In genomic region chr7:138891446-138891810, GRCh38 we compare ENCODE assay signal across 16 cellular contexts.
A peak's percentile ranks its signal among the peaks of the same experiment; 100 is the strongest.
DNase-seq lines count a peak whose midpoint lies in the region; ATAC-seq and TF ChIP-seq lines count a peak whose summit lies in the region.
"Had no signal": no experiment of that assay in that cellular context is flagged by ENCODE, and none has a peak within 500 bp of the region (broad histone marks: within the 10 kb centered on the region; RNA-seq: fewer than 3 reads in every experiment).

No MANE protein-coding gene starts in this region.

- POLR2A ChIA-PET in WTC11 (lab: Charles Lee): no interaction called here

- H3K4me1 Mint-ChIP-seq in WTC11 (peaks cover 12% of the 10 kb centered on the region), mesothelial cell of epicardium (peaks cover 47% of the 10 kb centered on the region)
- H3K4me1 Mint-ChIP-seq in activated naive CD4-positive, alpha-beta T cell treated with anti-CD3 and anti-CD28 coated beads, Interleukin-2, amount 10 ng/mL, durations not matched to agents 7 days and 5 days: peaks cover 19% of the 10 kb centered on the region
- peaks cover 13% of the 10 kb centered on the region for H3K4me1 Mint-ChIP-seq in activated T-helper 1 cell treated with anti-CD3 and anti-CD28 coated beads, Interleukin-12 subunit alpha, Interleukin-12 subunit beta, Interleukin-2, Interleukin-4 antibody, amounts not matched to agents 30 ng/mL and 10 ng/mL and 1 ng/mL, durations not matched to agents 14 hours and 24 hours and 36 hours (ENCODE audit: low read depth)

- H3K4me3 Mint-ChIP-seq in WTC11: no peak overlapping the region
- H3K4me3 Mint-ChIP-seq in mesothelial cell of epicardium: peak overlapping the region; percentile 18
- no peak overlapping the region for H3K4me3 Mint-ChIP-seq in activated naive CD4-positive, alpha-beta T cell treated with anti-CD3 and anti-CD28 coated beads, Interleukin-2, amount 10 ng/mL, durations not matched to agents 7 days and 5 days
- no peak overlapping the region for H3K4me3 Mint-ChIP-seq in activated T-helper 1 cell treated with anti-CD3 and anti-CD28 coated beads, Interleukin-12 subunit alpha, Interleukin-12 subunit beta, Interleukin-2, Interleukin-4 antibody, amounts not matched to agents 30 ng/mL and 10 ng/mL and 1 ng/mL, durations not matched to agents 14 hours and 24 hours and 36 hours
- H3K4me3 Mint-ChIP-seq: activated naive CD8-positive, alpha-beta T cell treated with anti-CD3 and anti-CD28 coated beads, Interleukin-2, amount 50 U/mL, for 24 hours; CD8-positive, alpha-beta memory T cell had no signal

- no peaks in the 10 kb centered on the region for H3K9me3 Mint-ChIP-seq in WTC11
- no peaks in the 10 kb centered on the region for H3K9me3 Mint-ChIP-seq in mesothelial cell of epicardium
- H3K9me3 Mint-ChIP-seq in activated naive CD4-positive, alpha-beta T cell treated with anti-CD3 and anti-CD28 coated beads, Interleukin-2, amount 10 ng/mL, durations not matched to agents 7 days and 5 days: no peaks in the 10 kb centered on the region
- H3K9me3 Mint-ChIP-seq in activated T-helper 1 cell treated with anti-CD3 and anti-CD28 coated beads, Interleukin-12 subunit alpha, Interleukin-12 subunit beta, Interleukin-2, Interleukin-4 antibody, amounts not matched to agents 30 ng/mL and 10 ng/mL and 1 ng/mL, durations not matched to agents 14 hours and 24 hours and 36 hours: no peaks in the 10 kb centered on the region
- H3K9me3 Mint-ChIP-seq: activated naive CD8-positive, alpha-beta T cell treated with anti-CD3 and anti-CD28 coated beads, Interleukin-2, amount 50 U/mL, for 24 hours; CD8-positive, alpha-beta memory T cell had no signal

- H3K27ac Mint-ChIP-seq in WTC11 (0 out of 2 replicates have a peak overlapping the region, but pooled peaks have one; percentile 17), mesothelial cell of epicardium (peak overlapping the region; percentile 87)
- H3K27ac Mint-ChIP-seq in activated naive CD4-positive, alpha-beta T cell treated with anti-CD3 and anti-CD28 coated beads, Interleukin-2, amount 10 ng/mL, durations not matched to agents 7 days and 5 days: no peak overlapping the region
- no peak overlapping the region for H3K27ac Mint-ChIP-seq in activated T-helper 1 cell treated with anti-CD3 and anti-CD28 coated beads, Interleukin-12 subunit alpha, Interleukin-12 subunit beta, Interleukin-2, Interleukin-4 antibody, amounts not matched to agents 30 ng/mL and 10 ng/mL and 1 ng/mL, durations not matched to agents 14 hours and 24 hours and 36 hours
- H3K27ac Mint-ChIP-seq: activated naive CD8-positive, alpha-beta T cell treated with anti-CD3 and anti-CD28 coated beads, Interleukin-2, amount 50 U/mL, for 24 hours had no signal

- H3K27me3 Mint-ChIP-seq in WTC11 (ENCODE audit: low read depth) (no peaks in the 10 kb centered on the region), mesothelial cell of epicardium (ENCODE audit: low read depth) (no peaks in the 10 kb centered on the region)
- peaks cover 20% of the 10 kb centered on the region for H3K27me3 Mint-ChIP-seq in activated naive CD4-positive, alpha-beta T cell treated with anti-CD3 and anti-CD28 coated beads, Interleukin-2, amount 10 ng/mL, durations not matched to agents 7 days and 5 days
- H3K27me3 Mint-ChIP-seq in activated T-helper 1 cell treated with anti-CD3 and anti-CD28 coated beads, Interleukin-12 subunit alpha, Interleukin-12 subunit beta, Interleukin-2, Interleukin-4 antibody, amounts not matched to agents 30 ng/mL and 10 ng/mL and 1 ng/mL, durations not matched to agents 14 hours and 24 hours and 36 hours (ENCODE audit: insufficient read depth): peaks cover 15% of the 10 kb centered on the region
- H3K27me3 Mint-ChIP-seq: activated naive CD8-positive, alpha-beta T cell treated with anti-CD3 and anti-CD28 coated beads, Interleukin-2, amount 50 U/mL, for 24 hours had no signal

- H3K36me3 Mint-ChIP-seq in WTC11: peaks cover 26% of the 10 kb centered on the region
- H3K36me3 Mint-ChIP-seq in mesothelial cell of epicardium: peaks cover 30% of the 10 kb centered on the region
- H3K36me3 Mint-ChIP-seq in activated naive CD4-positive, alpha-beta T cell treated with anti-CD3 and anti-CD28 coated beads, Interleukin-2, amount 10 ng/mL, durations not matched to agents 7 days and 5 days: no peaks in the 10 kb centered on the region
- H3K36me3 Mint-ChIP-seq in activated T-helper 1 cell treated with anti-CD3 and anti-CD28 coated beads, Interleukin-12 subunit alpha, Interleukin-12 subunit beta, Interleukin-2, Interleukin-4 antibody, amounts not matched to agents 30 ng/mL and 10 ng/mL and 1 ng/mL, durations not matched to agents 14 hours and 24 hours and 36 hours (ENCODE audit: low read depth): no peaks in the 10 kb centered on the region
- H3K36me3 Mint-ChIP-seq: CD8-positive, alpha-beta memory T cell had no signal

- TF ChIP-seq CTCF in AG09319 (IDR thresholded peaks at IDR 0.05; ENCODE audit: low read depth, low read length): no peak
- no peak for TF ChIP-seq CTCF in WTC11 (IDR thresholded peaks at IDR 0.05)
- TF ChIP-seq CTCF in mesothelial cell of epicardium (IDR thresholded peaks at IDR 0.05; ENCODE audit: unreplicated experiment): no peak

- CTCF ChIA-PET in WTC11 (lab: Charles Lee): no interaction called here
- CTCF ChIA-PET in activated naive CD4-positive, alpha-beta T cell treated with anti-CD3 and anti-CD28 coated beads, Interleukin-2, amount 10 ng/mL, durations not matched to agents 7 days and 5 days (lab: Charles Lee): no interaction called here

- DNase-seq in AG09319 (ENCODE audit: extremely low read depth, low read depth) (peak; percentile 61), H4 (ENCODE audit: low spot score) (peak; percentile 41), WTC11 (ENCODE audit: low spot score) (no peak), mesothelial cell of epicardium (ENCODE audit: low spot score in 2 of 2, unreplicated experiment in 2 of 2) (no peak)
- no peak for DNase-seq in activated naive CD4-positive, alpha-beta T cell treated with anti-CD3 and anti-CD28 coated beads, Interleukin-2, amount 10 ng/mL, durations not matched to agents 7 days and 5 days
- DNase-seq in activated T-helper 1 cell treated with anti-CD3 and anti-CD28 coated beads, Interleukin-12 subunit alpha, Interleukin-12 subunit beta, Interleukin-2, Interleukin-4 antibody, amounts not matched to agents 30 ng/mL and 10 ng/mL and 1 ng/mL, durations not matched to agents 14 hours and 24 hours and 36 hours (ENCODE audit: low spot score): no peak
- DNase-seq: activated naive CD8-positive, alpha-beta T cell treated with anti-CD3 and anti-CD28 coated beads, Interleukin-2, amount 50 U/mL, for 24 hours; activated T-cell treated with anti-CD3 and anti-CD28 coated beads, Interleukin-2, amount 50 U/mL, for 1 hour; CD8-positive, alpha-beta memory T cell; mesendoderm; NCI-H2171 treated with DMSO at 0.1 percent for 48 hours; transverse colon had no signal

- intact Hi-C loops in activated T-helper 1 cell treated with anti-CD3 and anti-CD28 coated beads, Interleukin-12 subunit alpha, Interleukin-12 subunit beta, Interleukin-2, Interleukin-4 antibody, amounts not matched to agents 30 ng/mL and 10 ng/mL and 1 ng/mL, durations not matched to agents 14 hours and 24 hours and 36 hours (cut with micrococcal nuclease): loop anchor here (1.0 kb wide), 1 partner anchor 8 kb away; no protein-coding TSS in a partner anchor

- ATAC-seq in WTC11 (no peak), GM21526 (IDR thresholded peaks at IDR 0.05; ENCODE audit: low FRiP score, unreplicated experiment) (no peak), HG02973 (IDR thresholded peaks at IDR 0.05; ENCODE audit: unreplicated experiment) (no peak)
- ATAC-seq: activated CD4-positive, CD25-positive, alpha-beta regulatory T cell treated with anti-CD3 and anti-CD28 coated beads, Interleukin-2, amount 50 U/mL, for 24 hours; activated naive CD8-positive, alpha-beta T cell treated with anti-CD3 and anti-CD28 coated beads, Interleukin-2, amount 50 U/mL, for 24 hours; HCT116 had no signal

TF ChIP-seq in WTC11, 78 proteins besides CTCF, POLR2A, EP300 and RAD21 (continues in another document):
- TF ChIP-seq STAT6 (CRISPR knock-in tag; conservative IDR thresholded peaks at IDR 0.05; ENCODE audit: low read depth) (no peak), NR2C2 (CRISPR knock-in tag; IDR thresholded peaks at IDR 0.05) (no peak)

Comparison
In these comparisons a context has a peak if more than half of its experiments do, and no peak if none do; other contexts are left out.
1. DNase-seq: peak in AG09319 (single experiment) and H4 (single experiment); none in WTC11 (single experiment), mesothelial cell of epicardium (0 of 2), activated naive CD4-positive, alpha-beta T cell treated with anti-CD3 and anti-CD28 coated beads, Interleukin-2, amount 10 ng/mL, durations not matched to agents 7 days and 5 days (single experiment) and activated T-helper 1 cell treated with anti-CD3 and anti-CD28 coated beads, Interleukin-12 subunit alpha, Interleukin-12 subunit beta, Interleukin-2, Interleukin-4 antibody, amounts not matched to agents 30 ng/mL and 10 ng/mL and 1 ng/mL, durations not matched to agents 14 hours and 24 hours and 36 hours (single experiment).
2. H3K27ac Mint-ChIP-seq: peak in WTC11 (single experiment) and mesothelial cell of epicardium (single experiment); none in activated naive CD4-positive, alpha-beta T cell treated with anti-CD3 and anti-CD28 coated beads, Interleukin-2, amount 10 ng/mL, durations not matched to agents 7 days and 5 days (single experiment) and activated T-helper 1 cell treated with anti-CD3 and anti-CD28 coated beads, Interleukin-12 subunit alpha, Interleukin-12 subunit beta, Interleukin-2, Interleukin-4 antibody, amounts not matched to agents 30 ng/mL and 10 ng/mL and 1 ng/mL, durations not matched to agents 14 hours and 24 hours and 36 hours (single experiment).